In genomic region chr1:30642391-30643120, GRCh38 we compare ENCODE assay signal across 27 cellular contexts.
"Had no signal": no experiment of that assay in that cellular context is flagged by ENCODE, and none has a peak within 500 bp of the region (broad histone marks: within the 10 kb centered on the region; RNA-seq: fewer than 3 reads in every experiment).

No MANE protein-coding gene starts in this region.

- H3K4me3 ChIP-seq: colonic mucosa, esophagus muscularis mucosa, gastroesophageal sphincter, heart left ventricle, hepatocyte, neural progenitor cell, psoas muscle, skin epidermis, thoracic aorta, tibial nerve, upper lobe of left lung, vagina had no signal

- H3K27ac ChIP-seq: colonic mucosa, esophagus muscularis mucosa, foreskin keratinocyte, gastroesophageal sphincter, heart left ventricle, hepatocyte, neural progenitor cell, psoas muscle, skin epidermis, thoracic aorta, tibial nerve, upper lobe of left lung, vagina had no signal

- ATAC-seq: foreskin keratinocyte; gastroesophageal sphincter; heart left ventricle; left lobe of liver; naive thymus-derived CD4-positive, alpha-beta T cell; psoas muscle; right cardiac atrium; stimulated activated naive B cell treated with anti-CD40 and anti-IgM and Interleukin-4, amounts not matched to agents 10 μg/mL and 1 μg/mL and 100 μg/mL, for 72 hours had no signal

- H3K4me3 Mint-ChIP-seq: dendritic cell treated with granulocyte-macrophage colony-stimulating factor and Interleukin-4, amounts not matched to agents 40 ng/mL and 50 ng/mL, for 4 days; naive thymus-derived CD4-positive, alpha-beta T cell; nephron; neural progenitor cell; stimulated activated naive B cell treated with anti-CD40 and anti-IgM and Interleukin-4, amounts not matched to agents 10 μg/mL and 1 μg/mL and 100 μg/mL, for 72 hours; stimulated activated naive CD8-positive, alpha-beta T cell treated with anti-CD3 and anti-CD28 coated beads, Interleukin-15, Interleukin-2, amounts not matched to agents 100 ng/mL and 50 ng/mL, for 24 hours had no signal

- DNase-seq: colonic mucosa; effector CD8-positive, alpha-beta T cell; foreskin keratinocyte; heart left ventricle; kidney; mesenchymal stem cell; midbrain; naive thymus-derived CD4-positive, alpha-beta T cell; nucleus accumbens; psoas muscle; right cardiac atrium; stimulated activated CD4-positive, alpha-beta T cell treated with anti-CD3 and anti-CD28 coated beads, Interleukin-15, amount 100 ng/mL, for 24 hours; stimulated activated CD4-positive, alpha-beta T cell treated with anti-CD3 and anti-CD28 coated beads, Interleukin-2, amount 100 ng/mL, for 48 hours; stimulated activated naive B cell treated with anti-CD40 and anti-IgM and Interleukin-4, amounts not matched to agents 10 μg/mL and 1 μg/mL and 100 μg/mL, for 72 hours; upper lobe of left lung had no signal

- H3K9me3 ChIP-seq: colonic mucosa, esophagus muscularis mucosa, gastroesophageal sphincter, heart left ventricle, psoas muscle, thoracic aorta, upper lobe of left lung, vagina had no signal

- H3K36me3 Mint-ChIP-seq: neural progenitor cell; stimulated activated naive B cell treated with anti-CD40 and anti-IgM and Interleukin-4, amounts not matched to agents 10 μg/mL and 1 μg/mL and 100 μg/mL, for 72 hours had no signal

- H3K27me3 ChIP-seq: colonic mucosa, foreskin keratinocyte, neural progenitor cell, upper lobe of left lung, vagina had no signal

- H3K36me3 ChIP-seq: colonic mucosa, esophagus muscularis mucosa, gastroesophageal sphincter, heart left ventricle, neural progenitor cell, thoracic aorta, tibial nerve, upper lobe of left lung, vagina had no signal

- H3K9ac ChIP-seq: neural progenitor cell had no signal

- H3K27ac Mint-ChIP-seq: dendritic cell treated with granulocyte-macrophage colony-stimulating factor and Interleukin-4, amounts not matched to agents 40 ng/mL and 50 ng/mL, for 4 days; naive thymus-derived CD4-positive, alpha-beta T cell; nephron; neural progenitor cell; stimulated activated naive B cell treated with anti-CD40 and anti-IgM and Interleukin-4, amounts not matched to agents 10 μg/mL and 1 μg/mL and 100 μg/mL, for 72 hours; stimulated activated naive CD8-positive, alpha-beta T cell treated with anti-CD3 and anti-CD28 coated beads, Interleukin-15, Interleukin-2, amounts not matched to agents 100 ng/mL and 50 ng/mL, for 24 hours had no signal

- H3K4me1 Mint-ChIP-seq: naive thymus-derived CD4-positive, alpha-beta T cell; neural progenitor cell; stimulated activated naive B cell treated with anti-CD40 and anti-IgM and Interleukin-4, amounts not matched to agents 10 μg/mL and 1 μg/mL and 100 μg/mL, for 72 hours had no signal

- H3K9me3 Mint-ChIP-seq: dendritic cell treated with granulocyte-macrophage colony-stimulating factor and Interleukin-4, amounts not matched to agents 40 ng/mL and 50 ng/mL, for 4 days; naive thymus-derived CD4-positive, alpha-beta T cell; nephron; neural progenitor cell; stimulated activated naive B cell treated with anti-CD40 and anti-IgM and Interleukin-4, amounts not matched to agents 10 μg/mL and 1 μg/mL and 100 μg/mL, for 72 hours; stimulated activated naive CD8-positive, alpha-beta T cell treated with anti-CD3 and anti-CD28 coated beads, Interleukin-15, Interleukin-2, amounts not matched to agents 100 ng/mL and 50 ng/mL, for 24 hours had no signal

- H3K4me1 ChIP-seq: colonic mucosa, neural progenitor cell, psoas muscle, tibial nerve, upper lobe of left lung, vagina had no signal
